8 cellular contexts compared by ENCODE assay signal in the genomic region with DNA sequence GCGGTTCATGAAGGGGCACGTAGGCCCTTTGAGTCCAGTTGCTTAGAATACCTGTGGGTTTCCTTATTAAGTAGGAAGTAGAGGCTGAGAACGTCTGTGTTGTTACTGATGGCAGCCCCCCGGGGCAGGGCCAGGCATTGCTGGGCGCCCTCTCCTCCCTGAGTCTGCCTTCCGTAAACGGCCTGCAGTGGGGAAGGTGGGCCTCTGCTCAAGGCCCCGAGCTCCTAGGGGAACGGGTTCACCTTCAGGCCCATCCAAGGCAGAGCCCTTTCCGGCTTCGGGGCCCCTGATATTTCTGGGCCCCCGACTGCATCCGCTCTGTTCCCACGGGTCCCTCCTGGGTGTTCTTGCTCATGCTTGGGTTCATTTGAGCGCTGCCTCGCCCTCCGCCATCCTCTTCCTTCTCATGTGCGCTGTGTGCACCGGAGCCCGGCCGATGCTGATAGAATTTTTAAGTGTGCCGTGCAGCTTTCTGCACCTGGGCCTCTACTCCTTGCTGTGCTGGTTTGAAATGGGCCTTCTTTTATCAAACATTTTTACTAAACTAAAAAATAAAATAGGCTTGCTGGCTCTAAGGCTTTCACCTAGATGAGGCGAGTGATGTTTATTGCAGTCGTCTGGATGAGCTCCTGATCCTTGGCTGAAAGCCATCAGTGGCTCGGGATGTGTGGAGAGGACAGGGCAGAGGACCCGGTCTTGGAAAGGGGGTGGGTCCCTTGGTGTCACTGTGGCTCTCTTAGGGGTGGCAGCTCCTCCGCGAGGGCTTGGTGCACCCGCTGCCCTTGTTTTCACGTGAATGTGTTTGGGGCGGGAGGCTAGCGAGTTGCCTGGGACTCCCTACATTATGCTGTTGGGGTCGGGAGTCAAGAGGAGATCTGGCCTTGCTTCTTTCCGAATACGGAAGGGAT. TPM values are rescaled to one million over a fixed set of nuclear protein-coding genes. Genes with fewer than 3 reads are reported as not detected.
DNase-seq lines count a peak whose midpoint lies in the region; ATAC-seq and TF ChIP-seq lines count a peak whose summit lies in the region.

No MANE protein-coding gene starts in this region.

- no peaks in the 10 kb centered on the region for H3K36me3 ChIP-seq in mucosa of descending colon (ENCODE audit: low read depth)

- no peaks in the 10 kb centered on the region for H3K27me3 Mint-ChIP-seq in activated CD4-positive, alpha-beta T cell treated with anti-CD3 and anti-CD28 coated beads for 36 hours

- peak overlapping the region; percentile 78 for H3K27ac Mint-ChIP-seq in activated CD4-positive, alpha-beta T cell treated with anti-CD3 and anti-CD28 coated beads for 36 hours
- H3K27ac Mint-ChIP-seq in activated naive CD4-positive, alpha-beta T cell treated with anti-CD3 and anti-CD28 coated beads, Interleukin-2, amount 50 U/mL, for 72 hours: peak overlapping the region; percentile 60 to 84

- peaks cover 71% of the 10 kb centered on the region for H3K4me1 Mint-ChIP-seq in activated CD4-positive, alpha-beta T cell treated with anti-CD3 and anti-CD28 coated beads for 36 hours

- peak; percentile 17 for ATAC-seq in activated CD4-positive, alpha-beta T cell treated with anti-CD3 and anti-CD28 coated beads for 36 hours
- ATAC-seq in HG03060 (IDR thresholded peaks at IDR 0.05; ENCODE audit: low read depth, unreplicated experiment): peak; percentile 15
- peak; percentile 15 to 33 for ATAC-seq in activated naive CD4-positive, alpha-beta T cell treated with anti-CD3 and anti-CD28 coated beads, Interleukin-2, amount 50 U/mL, for 72 hours
- ATAC-seq in mucosa of descending colon: peak; percentile 17

- POLR2A ChIA-PET in activated CD4-positive, alpha-beta T cell treated with anti-CD3 and anti-CD28 coated beads for 36 hours (lab: Charles Lee): interaction anchor here (1.0 to 2.0 kb wide), 2 partner anchors 12 to 17 kb away, joined by 3 to 15 read pairs; partner anchors contain the start of gene TBC1D22A

- H3K36me3 Mint-ChIP-seq in activated CD4-positive, alpha-beta T cell treated with anti-CD3 and anti-CD28 coated beads for 36 hours (ENCODE audit: low read depth): peaks cover 16% of the 10 kb centered on the region
- peaks cover 0 to 39% of the 10 kb centered on the region in 2 donors for H3K36me3 Mint-ChIP-seq in activated naive CD4-positive, alpha-beta T cell treated with anti-CD3 and anti-CD28 coated beads, Interleukin-2, amount 50 U/mL, for 72 hours

- H3K4me1 ChIP-seq in mucosa of descending colon (ENCODE audit: low read depth): peaks cover 33% of the 10 kb centered on the region

- H3K4me3 ChIP-seq in mucosa of descending colon: no peak overlapping the region

- intact Hi-C loops in activated CD4-positive, alpha-beta T cell treated with anti-CD3 and anti-CD28 coated beads for 36 hours (cut with DNase I, micrococcal nuclease): loop anchor here (1.0 kb wide), 2 partner anchors 12 to 17 kb away; partner anchors contain the start of gene TBC1D22A (in 1 of the 2)
- intact Hi-C loops in mucosa of descending colon (cut with DNase I, micrococcal nuclease): no loop called here

- TF ChIP-seq CTCF in mucosa of descending colon (IDR thresholded peaks at IDR 0.05): no peak

- H3K4me3 Mint-ChIP-seq in activated CD4-positive, alpha-beta T cell treated with anti-CD3 and anti-CD28 coated beads for 36 hours: peak overlapping the region; percentile 67

- CTCF ChIA-PET in activated CD4-positive, alpha-beta T cell treated with anti-CD3 and anti-CD28 coated beads for 36 hours (lab: Charles Lee): interaction anchor here (0.6 to 2.3 kb wide), 10 partner anchors 12 to 425 kb away, joined by 3 to 13 read pairs (median 5); partner anchors contain the start of gene TBC1D22A

- no peaks in the 10 kb centered on the region for H3K9me3 Mint-ChIP-seq in activated CD4-positive, alpha-beta T cell treated with anti-CD3 and anti-CD28 coated beads for 36 hours (ENCODE audit: low read depth)
- H3K9me3 Mint-ChIP-seq in activated naive CD4-positive, alpha-beta T cell treated with anti-CD3 and anti-CD28 coated beads, Interleukin-2, amount 50 U/mL, for 72 hours: no peaks in the 10 kb centered on the region

- no peaks in the 10 kb centered on the region for H3K9me3 ChIP-seq in mucosa of descending colon

- DNase-seq in activated CD4-positive, alpha-beta T cell treated with anti-CD3 and anti-CD28 coated beads for 36 hours: peak; percentile 62
- no peak for DNase-seq in activated CD4-positive, alpha-beta T cell treated with anti-CD3 and anti-CD28 coated beads for 1 hour
- no peak for DNase-seq in activated naive CD4-positive, alpha-beta T cell treated with anti-CD3 and anti-CD28 coated beads, Interleukin-2, amount 50 U/mL, for 72 hours (ENCODE audit: low spot score in 2 of 2)
- peak in 2 of 3 donors; percentile 46 to 71 for DNase-seq in mucosa of descending colon
- DNase-seq in 8988T: no peak
- no peak for DNase-seq in NCI-H2196 treated with DMSO at 0.1 percent for 48 hours (lab: John Stamatoyannopoulos, UW; ENCODE audit: unreplicated experiment)
- DNase-seq in CD1c-positive myeloid dendritic cell (ENCODE audit: extremely low spot score): no peak

RNA-seq across cellular contexts. Expression of gene TBC1D22A, which starts 12.3 kb away (rescaled TPM):
- 10 to 100 TPM; 36.0 to 38.0 TPM for total RNA-seq in activated CD4-positive, alpha-beta T cell treated with anti-CD3 and anti-CD28 coated beads for 36 hours
- total RNA-seq in activated naive CD4-positive, alpha-beta T cell treated with anti-CD3 and anti-CD28 coated beads, Interleukin-2, amount 50 U/mL, for 72 hours: 10 to 100 TPM; 17.8 to 50.8 TPM
- total RNA-seq in mucosa of descending colon: 10 to 100 TPM; 35.6 to 51.9 (median 41.8) TPM

RNA-seq across cellular contexts. Expression of gene CERK, which starts 36.7 kb away (rescaled TPM):
- total RNA-seq in activated CD4-positive, alpha-beta T cell treated with anti-CD3 and anti-CD28 coated beads for 36 hours: 10 to 100 TPM; 27.0 to 32.8 TPM
- 10 to 100 TPM; 44.8 to 48.0 TPM for total RNA-seq in activated naive CD4-positive, alpha-beta T cell treated with anti-CD3 and anti-CD28 coated beads, Interleukin-2, amount 50 U/mL, for 72 hours
- total RNA-seq in mucosa of descending colon: 10 to 100 TPM; 40.3 to 51.7 (median 50.0) TPM

Comparison
In these comparisons a context has a peak if more than half of its experiments do, and no peak if none do; other contexts are left out.
1. DNase-seq: peak in activated CD4-positive, alpha-beta T cell treated with anti-CD3 and anti-CD28 coated beads for 36 hours (single experiment) and mucosa of descending colon (2 of 3); none in activated CD4-positive, alpha-beta T cell treated with anti-CD3 and anti-CD28 coated beads for 1 hour (single experiment), activated naive CD4-positive, alpha-beta T cell treated with anti-CD3 and anti-CD28 coated beads, Interleukin-2, amount 50 U/mL, for 72 hours (0 of 2), 8988T (single experiment), NCI-H2196 treated with DMSO at 0.1 percent for 48 hours (single experiment) and CD1c-positive myeloid dendritic cell (single experiment).
2. intact Hi-C loops: an anchor here in activated CD4-positive, alpha-beta T cell treated with anti-CD3 and anti-CD28 coated beads for 36 hours (1.0 kb wide); none called in mucosa of descending colon.
3. Peak in every context shown above with its lines, with median percentiles within 50 percentile points of each other: ATAC-seq.